In the genomic region with DNA sequence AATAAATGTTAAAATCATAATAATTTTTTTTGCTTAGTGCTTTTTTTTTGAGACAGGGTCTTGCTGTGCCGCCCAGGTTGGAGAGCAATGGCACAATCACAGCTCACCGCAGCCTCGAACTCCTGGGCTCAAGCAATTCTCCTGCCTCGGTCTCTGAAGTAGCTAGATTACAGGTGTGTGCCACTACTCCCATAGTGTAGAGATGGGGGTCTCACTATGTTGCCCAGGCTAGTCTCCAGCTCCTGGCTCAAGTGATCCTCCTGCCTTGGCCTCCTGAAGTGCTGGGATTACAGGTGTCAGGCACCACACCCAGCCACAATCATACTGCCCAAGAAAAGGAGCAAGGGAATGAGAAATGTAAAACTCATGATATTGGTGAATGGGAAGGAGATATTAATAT, we compare ENCODE assay signal across 1 cellular context.
TF ChIP-seq lines count a peak whose summit lies in the region.

No MANE protein-coding gene starts in this region.

TF ChIP-seq in HepG2, 621 proteins besides CTCF, POLR2A, EP300 and RAD21:
- TF ChIP-seq, protein P1, sequence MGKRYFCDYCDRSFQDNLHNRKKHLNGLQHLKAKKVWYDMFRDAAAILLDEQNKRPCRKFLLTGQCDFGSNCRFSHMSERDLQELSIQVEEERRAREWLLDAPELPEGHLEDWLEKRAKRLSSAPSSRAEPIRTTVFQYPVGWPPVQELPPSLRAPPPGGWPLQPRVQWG (CRISPR knock-in tag; IDR thresholded peaks at IDR 0.05; ENCODE audit: borderline replicate concordance, low read depth): no peak
- TF ChIP-seq ZNF121 (CRISPR knock-in tag; IDR thresholded peaks at IDR 0.05) (peak; percentile 51; the same call in 1 of the 2 replicates), ZNF781 (CRISPR knock-in tag; IDR thresholded peaks at IDR 0.05; ENCODE audit: borderline replicate concordance, not compliant biosample characterization) (no peak), TAF1 (CRISPR knock-in tag; IDR thresholded peaks at IDR 0.05) (no peak)
